18 cellular contexts compared by ENCODE assay signal in genomic region chr1:174768949-174769348, GRCh38.
DNase-seq lines count a peak whose midpoint lies in the region; ATAC-seq and TF ChIP-seq lines count a peak whose summit lies in the region.
"Had no signal": no experiment of that assay in that cellular context is flagged by ENCODE, and none has a peak within 500 bp of the region (broad histone marks: within the 10 kb centered on the region; RNA-seq: fewer than 3 reads in every experiment).

No MANE protein-coding gene starts in this region.

- TF ChIP-seq CTCF in DOHH2 (IDR thresholded peaks at IDR 0.05; ENCODE audit: low read depth, low read length, poor library complexity, severe bottlenecking) (no peak), OCI-LY1 (IDR thresholded peaks at IDR 0.05; ENCODE audit: low read length) (no peak), PC-3 (conservative IDR thresholded peaks at IDR 0.05; ENCODE audit: low read depth, low read length) (no peak)

- H3F3A ChIP-seq in DOHH2 (ENCODE audit: control insufficient read depth, insufficient read depth) (peaks cover 6% of the 10 kb centered on the region), OCI-LY1 (ENCODE audit: insufficient read depth, low read length) (no peaks in the 10 kb centered on the region), PC-3 (ENCODE audit: low read length, unreplicated experiment) (no peaks in the 10 kb centered on the region)

- H3K4me2 ChIP-seq in BLaER1: peak overlapping the region; percentile 57
- H3K4me2 ChIP-seq in DOHH2 (ENCODE audit: low read length): peak overlapping the region; percentile 35
- no peak overlapping the region for H3K4me2 ChIP-seq in OCI-LY1 (ENCODE audit: low read length)
- H3K4me2 ChIP-seq in PC-3 (ENCODE audit: low read length): no peak overlapping the region

- no peak overlapping the region for H2AFZ ChIP-seq in OCI-LY1 (ENCODE audit: low read length)
- no peak overlapping the region for H2AFZ ChIP-seq in PC-3 (ENCODE audit: low read length)

- H4K20me1 ChIP-seq in BLaER1 (no peaks in the 10 kb centered on the region), DOHH2 (ENCODE audit: control insufficient read depth, insufficient read depth, low read depth, low read length) (no peaks in the 10 kb centered on the region), OCI-LY1 (ENCODE audit: insufficient read depth, low read length) (no peaks in the 10 kb centered on the region), PC-3 (ENCODE audit: low read length) (no peaks in the 10 kb centered on the region)

- CTCF ChIA-PET in PC-3 (lab: Charles Lee): no interaction called here

- DNase-seq in dermis blood vessel endothelial cell (peak; percentile 10), HuH-7.5 (ENCODE audit: low spot score) (no peak), PC-3 (no peak), left lobe of liver (ENCODE audit: low spot score) (no peak)
- DNase-seq: BE2C; CD8-positive, alpha-beta memory T cell; DND-41; GF-D8; HCEC 1CT; IMR-90; NCI-H1048; NCI-H1694 treated with DMSO at 0.1 percent for 48 hours; NCI-H510A; T-cell had no signal

- H3K9me3 ChIP-seq in BLaER1: 0 out of 2 replicates have a peak, but pooled peaks cover 4% of the 10 kb centered on the region
- no peaks in the 10 kb centered on the region for H3K9me3 ChIP-seq in DOHH2 (ENCODE audit: control insufficient read depth, insufficient read depth, low read length)
- H3K9me3 ChIP-seq in OCI-LY1 (ENCODE audit: low read length): no peaks in the 10 kb centered on the region; the same call in 1 of the 2 replicates
- no peaks in the 10 kb centered on the region for H3K9me3 ChIP-seq in PC-3 (ENCODE audit: low read length)
- H3K9me3 ChIP-seq: BE2C had no signal

- peak overlapping the region; percentile 49 for H3K27ac ChIP-seq in BLaER1
- H3K27ac ChIP-seq in DOHH2 (ENCODE audit: low read depth, low read length): peak overlapping the region; percentile 38
- H3K27ac ChIP-seq in OCI-LY1 (ENCODE audit: low read depth, low read length, poor library complexity, severe bottlenecking): peak overlapping the region; percentile 44
- H3K27ac ChIP-seq in PC-3 (ENCODE audit: low read length): no peak overlapping the region

- POLR2A ChIA-PET in PC-3 (lab: Charles Lee; ENCODE audit: unreplicated experiment): no interaction called here

- H3K9me2 ChIP-seq in DOHH2 (replicated peaks; ENCODE audit: control insufficient read depth, low read length) (no peaks in the 10 kb centered on the region), OCI-LY1 (ENCODE audit: low read depth, low read length) (no peaks in the 10 kb centered on the region), PC-3 (replicated peaks; ENCODE audit: low read length) (no peaks in the 10 kb centered on the region)

- H3K9ac ChIP-seq in BLaER1 (peak overlapping the region; percentile 51; the same call in 1 of the 2 replicates), OCI-LY1 (ENCODE audit: low read length) (no peak overlapping the region), PC-3 (ENCODE audit: low read length) (no peak overlapping the region)

- H3K36me3 ChIP-seq in BLaER1 (no peaks in the 10 kb centered on the region), DOHH2 (ENCODE audit: control insufficient read depth, low read length) (no peaks in the 10 kb centered on the region; the same call in 1 of the 2 replicates), OCI-LY1 (ENCODE audit: insufficient read depth, low read length) (no peaks in the 10 kb centered on the region), PC-3 (ENCODE audit: low read depth, low read length) (no peaks in the 10 kb centered on the region)
- H3K36me3 ChIP-seq: BE2C had no signal

- H3K79me2 ChIP-seq in DOHH2 (ENCODE audit: control insufficient read depth, low read length) (no peaks in the 10 kb centered on the region), OCI-LY1 (ENCODE audit: insufficient read depth, low read length) (no peaks in the 10 kb centered on the region), PC-3 (ENCODE audit: low read length) (no peaks in the 10 kb centered on the region)

- ATAC-seq in PC-3: no peak
- ATAC-seq in left lobe of liver: no peak
- ATAC-seq in GM19467 (IDR thresholded peaks at IDR 0.05; ENCODE audit: unreplicated experiment): no peak
- ATAC-seq: T-cell had no signal

- intact Hi-C loops in PC-3 (cut with micrococcal nuclease): no loop called here

- H3K4me3 ChIP-seq in BLaER1: no peak overlapping the region
- no peak overlapping the region for H3K4me3 ChIP-seq in DOHH2 (ENCODE audit: low read length)
- no peak overlapping the region for H3K4me3 ChIP-seq in OCI-LY1 (ENCODE audit: low read depth, low read length, poor library complexity, severe bottlenecking)
- no peak overlapping the region for H3K4me3 ChIP-seq in PC-3 (ENCODE audit: low read length)

- BruUV-seq in PC-3 (replicated peaks; lab: Mats Ljungman, UMichigan): no TSS peak

- no peaks in the 10 kb centered on the region for H3K27me3 ChIP-seq in BLaER1
- H3K27me3 ChIP-seq in DOHH2 (ENCODE audit: control insufficient read depth, low read length): no peaks in the 10 kb centered on the region
- H3K27me3 ChIP-seq in OCI-LY1 (ENCODE audit: insufficient read depth, low read length): no peaks in the 10 kb centered on the region
- no peaks in the 10 kb centered on the region for H3K27me3 ChIP-seq in PC-3 (ENCODE audit: low read length)
- H3K27me3 ChIP-seq: BE2C had no signal

- H3K4me1 ChIP-seq in BLaER1 (peaks cover 54% of the 10 kb centered on the region), DOHH2 (ENCODE audit: control insufficient read depth, low read length) (peaks cover 46% of the 10 kb centered on the region), OCI-LY1 (ENCODE audit: insufficient read depth, low read length, severe bottlenecking) (peaks cover 17% of the 10 kb centered on the region), PC-3 (ENCODE audit: insufficient read depth, low read length) (no peaks in the 10 kb centered on the region)
- H3K4me1 ChIP-seq: BE2C had no signal

Comparison
In these comparisons a context has a peak if more than half of its experiments do, and no peak if none do; other contexts are left out.
1. H3K4me2 ChIP-seq: peak in BLaER1 (single experiment) and DOHH2 (single experiment); none in OCI-LY1 (single experiment) and PC-3 (single experiment).